ENCODE assay signal across 13 cellular contexts in the genomic region with DNA sequence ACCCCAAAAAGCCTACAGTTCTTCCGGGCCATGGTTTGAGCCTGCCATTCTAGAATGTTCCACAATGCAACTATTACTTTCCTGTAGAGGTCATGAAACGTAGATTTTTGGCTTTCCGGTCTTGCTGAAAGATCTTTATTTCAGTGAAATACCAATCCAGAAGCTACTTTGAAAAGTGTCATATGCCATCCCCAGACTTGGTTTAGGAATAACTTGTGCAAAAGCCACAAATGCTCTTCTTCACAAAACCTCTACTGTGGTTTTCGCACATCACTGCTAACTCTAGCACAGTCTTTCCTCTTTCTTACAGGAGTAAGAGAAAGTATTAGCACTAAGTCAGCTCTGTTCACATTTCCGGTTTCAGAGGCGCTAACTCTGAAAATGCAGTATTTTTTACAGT. TPM values are rescaled to one million over a fixed set of nuclear protein-coding genes. Genes with fewer than 3 reads are reported as not detected.
DNase-seq lines count a peak whose midpoint lies in the region; ATAC-seq, FAIRE-seq and TF ChIP-seq lines count a peak whose summit lies in the region.
"Had no signal": no experiment of that assay in that cellular context is flagged by ENCODE, and none has a peak within 500 bp of the region (broad histone marks: within the 10 kb centered on the region; RNA-seq: fewer than 3 reads in every experiment).

No MANE protein-coding gene starts in this region.

- H3K56ac ChIP-seq in H1 (replicated peaks; ENCODE audit: insufficient read length, low read depth, low read length): no peak overlapping the region

- no peaks in the 10 kb centered on the region for H3K23me2 ChIP-seq in H1 (ENCODE audit: low read depth, low read length)

- H2BK20ac ChIP-seq in H1 (ENCODE audit: low read length): no peak overlapping the region

- DNase-seq in GM20000 (ENCODE audit: low spot score) (peak; percentile 6), H1 (ENCODE audit: low read depth in 1 of 2, low spot score in 2 of 2) (no peak), substantia nigra (lab: John Stamatoyannopoulos, UW) (no peak), H7 (no peak), DMS 273 (lab: John Stamatoyannopoulos, UW; ENCODE audit: unreplicated experiment) (no peak)
- DNase-seq: DMS79 treated with DMSO at 0.1 percent for 48 hours, esophagus squamous epithelium, NCI-H69 had no signal

- H3K14ac ChIP-seq in H1 (ENCODE audit: insufficient read length): no peak overlapping the region

- H3K4ac ChIP-seq in H1 (replicated peaks; ENCODE audit: insufficient read length, low read depth, low read length): no peak overlapping the region

- no peak overlapping the region for H3K23ac ChIP-seq in H1 (ENCODE audit: insufficient read length)

- no peak for TF ChIP-seq EP300 in H1 (IDR thresholded peaks at IDR 0.05; ENCODE audit: borderline replicate concordance in 1 of 2, low read depth in 2 of 2, low read length in 2 of 2)

- H3K4me3 ChIP-seq in H1 (ENCODE audit: extremely low read depth in 1 of 4, insufficient read depth in 2 of 4, low read depth in 3 of 4, low read length in 4 of 4): no peak overlapping the region
- H3K4me3 ChIP-seq in H7 (ENCODE audit: insufficient read depth, low read depth, low read length): no peak overlapping the region
- H3K4me3 ChIP-seq: esophagus squamous epithelium had no signal

- no peaks in the 10 kb centered on the region for H3K9me3 ChIP-seq in H1 (ENCODE audit: insufficient read depth in 2 of 2, low read depth in 1 of 2, low read length in 1 of 2)
- H3K9me3 ChIP-seq: esophagus squamous epithelium had no signal

- H4K8ac ChIP-seq in H1 (ENCODE audit: extremely low read depth, insufficient read depth, low read length): no peak overlapping the region

- peaks cover 0 to 8% (median 4%) of the 10 kb centered on the region in 4 experiments; a peak in 5 of 7 replicates for H3K4me1 ChIP-seq in H1 (replicated peaks in 1 of 4; ENCODE audit: control insufficient read depth in 3 of 4, insufficient read depth in 4 of 4, low read length in 3 of 4)
- H3K4me1 ChIP-seq: esophagus squamous epithelium had no signal

- no peak overlapping the region for H3K9ac ChIP-seq in H1 (replicated peaks in 1 of 4; ENCODE audit: extremely low read depth in 1 of 4, low read depth in 3 of 4, low read length in 3 of 4)

- H2AFZ ChIP-seq in H1 (ENCODE audit: low read length): no peak overlapping the region

- H3K79me2 ChIP-seq in H1 (ENCODE audit: control insufficient read depth in 1 of 2, insufficient read depth in 2 of 2, low read length in 2 of 2): no peaks in the 10 kb centered on the region

- peak; percentile 91 for ATAC-seq in GM18498 (IDR thresholded peaks at IDR 0.05; ENCODE audit: unreplicated experiment)
- ATAC-seq in HG03565 (IDR thresholded peaks at IDR 0.05; ENCODE audit: unreplicated experiment): peak; percentile 64
- ATAC-seq in GM21526 (IDR thresholded peaks at IDR 0.05; ENCODE audit: low FRiP score, unreplicated experiment): no peak

- peak overlapping the region; percentile 34 for H2BK120ac ChIP-seq in H1 (replicated peaks; ENCODE audit: low read depth, low read length)

- H3K27ac ChIP-seq in H1 (ENCODE audit: low read depth, low read length) (no peak overlapping the region), substantia nigra (ENCODE audit: low read depth, low read length, poor library complexity, severe bottlenecking) (no peak overlapping the region)
- H3K27ac ChIP-seq: esophagus squamous epithelium had no signal

- H3K79me1 ChIP-seq in H1 (ENCODE audit: low read depth, low read length): no peaks in the 10 kb centered on the region

- FAIRE-seq in H1 (lab: Jason Lieb, UNC): no peak

- H2BK5ac ChIP-seq in H1 (ENCODE audit: low read depth, low read length): no peak overlapping the region

- no peak overlapping the region for H2BK15ac ChIP-seq in H1 (ENCODE audit: low read length)

- H3K36me3 ChIP-seq in H1 (ENCODE audit: control insufficient read depth in 2 of 4, insufficient read depth in 4 of 4, low read length in 3 of 4): no peaks in the 10 kb centered on the region
- H3K36me3 ChIP-seq in H7 (replicated peaks; ENCODE audit: control insufficient read depth, insufficient read depth, low read length): no peaks in the 10 kb centered on the region
- H3K36me3 ChIP-seq: esophagus squamous epithelium had no signal

- TF ChIP-seq CTCF in GM20000 (IDR thresholded peaks at IDR 0.05; ENCODE audit: extremely low read depth, missing control alignments) (no peak), H1 (IDR thresholded peaks at IDR 0.05; ENCODE audit: control extremely low read depth in 1 of 3, insufficient read depth in 1 of 3, low read depth in 1 of 3, low read length in 3 of 3) (no peak)

- POLR2A ChIA-PET in H1 (lab: Charles Lee; ENCODE audit: partially characterized antibody): no interaction called here

- 88% methylated on average over 6 of the region's 6 CpGs; no CpG with 5 or more reads in 1 of the 2 experiments for WGBS in H1 (ENCODE audit: extremely low coverage in 1 of 2, insufficient coverage in 1 of 2, insufficient read length in 1 of 2, insufficient replicate concordance in 2 of 2, low coverage in 1 of 2, low lambda C conversion rate in 2 of 2, missing lambda C conversion rate in 1 of 2), 2 experiments

- H3K4me2 ChIP-seq in H1 (ENCODE audit: insufficient read depth in 1 of 2, low read depth in 2 of 2, low read length in 2 of 2): no peak overlapping the region

- H2AK5ac ChIP-seq in H1 (ENCODE audit: low read depth, low read length): no peak overlapping the region

- H2BK12ac ChIP-seq in H1 (ENCODE audit: low read depth, low read length): no peak overlapping the region

- no peaks in the 10 kb centered on the region for H4K20me1 ChIP-seq in H1 (replicated peaks in 1 of 2; ENCODE audit: control insufficient read depth in 1 of 2, insufficient read depth in 2 of 2, low read length in 2 of 2)

- CTCF ChIA-PET in H1 (lab: Charles Lee; ENCODE audit: partially characterized antibody): interaction anchor here (1.0 kb wide), 1 partner anchor 8 kb away, joined by 3 read pairs; no protein-coding TSS in a partner anchor

- H3K18ac ChIP-seq in H1 (ENCODE audit: extremely low read depth, low read length): no peak overlapping the region

- H3K27me3 ChIP-seq in H1 (replicated peaks in 1 of 4; ENCODE audit: control insufficient read depth in 3 of 4, extremely low read depth in 1 of 4, insufficient read depth in 3 of 4, low read length in 3 of 4) (no peaks in the 10 kb centered on the region), H7 (ENCODE audit: control insufficient read depth, insufficient read depth, low read length) (no peaks in the 10 kb centered on the region)
- H3K27me3 ChIP-seq: esophagus squamous epithelium had no signal

- no peak overlapping the region for H4K91ac ChIP-seq in H1 (replicated peaks; ENCODE audit: insufficient read length, low read length)

- no peak overlapping the region for H4K5ac ChIP-seq in H1 (ENCODE audit: insufficient read length, low read depth, low read length)

- no peak for TF ChIP-seq POLR2A in H1 (IDR thresholded peaks at IDR 0.05; ENCODE audit: control extremely low read depth in 1 of 2, low read depth in 2 of 2, low read length in 2 of 2)

- TF ChIP-seq RAD21 in H1 (IDR thresholded peaks at IDR 0.05 in 1 of 2, conservative IDR thresholded peaks at IDR 0.05 in 1 of 2; ENCODE audit: low read depth in 2 of 2, low read length in 2 of 2): no peak

TF ChIP-seq in H1, 55 proteins besides CTCF, POLR2A, EP300 and RAD21:
- TF ChIP-seq ZNF274 (IDR thresholded peaks at IDR 0.05; ENCODE audit: borderline replicate concordance, extremely low read depth, low read length) (no peak), TCF12 (IDR thresholded peaks at IDR 0.05; ENCODE audit: low read depth, low read length) (no peak), BACH1 (IDR thresholded peaks at IDR 0.05; ENCODE audit: low read length) (no peak), RFX5 (IDR thresholded peaks at IDR 0.05; ENCODE audit: borderline replicate concordance, low read depth, low read length) (no peak), SIN3A (conservative IDR thresholded peaks at IDR 0.05 in 1 of 2, IDR thresholded peaks at IDR 0.05 in 1 of 2; ENCODE audit: low read depth in 1 of 2, low read length in 2 of 2) (no peak), FOSL1 (IDR thresholded peaks at IDR 0.05; ENCODE audit: insufficient read depth, low read depth, low read length) (no peak), NRF1 (IDR thresholded peaks at IDR 0.05; ENCODE audit: low read depth, low read length) (no peak), BCL11A (IDR thresholded peaks at IDR 0.05; ENCODE audit: low read depth in 2 of 2, low read length in 2 of 2) (no peak), SIX5 (IDR thresholded peaks at IDR 0.05; ENCODE audit: low read depth, low read length) (no peak)
- TF ChIP-seq, protein P1, sequence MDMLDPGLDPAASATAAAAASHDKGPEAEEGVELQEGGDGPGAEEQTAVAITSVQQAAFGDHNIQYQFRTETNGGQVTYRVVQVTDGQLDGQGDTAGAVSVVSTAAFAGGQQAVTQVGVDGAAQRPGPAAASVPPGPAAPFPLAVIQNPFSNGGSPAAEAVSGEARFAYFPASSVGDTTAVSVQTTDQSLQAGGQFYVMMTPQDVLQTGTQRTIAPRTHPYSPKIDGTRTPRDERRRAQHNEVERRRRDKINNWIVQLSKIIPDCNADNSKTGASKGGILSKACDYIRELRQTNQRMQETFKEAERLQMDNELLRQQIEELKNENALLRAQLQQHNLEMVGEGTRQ (IDR thresholded peaks at IDR 0.05; ENCODE audit: low read length): no peak

RNA-seq across cellular contexts. Expression of a gene that starts 12.7 kb away (rescaled TPM):
- not detected in 2 replicates for total RNA-seq in H1 (2021; fragmentation: NEBNext Ultra II Directional; extraction: Animal tissue kit (Norgen Biotek cat#: 25700))
- not detected in 2 replicates for polyA plus RNA-seq in H1 (2011; rRNA removed)
- polyA plus RNA-seq in H1 (2011; cell fraction: cytosol; rRNA removed): not detected
- polyA plus RNA-seq in H1 (2011; cell fraction: nucleus; rRNA removed): not detected
- polyA plus RNA-seq in H1 (2012, experiment 1 of 2): not detected in 4 replicates
- polyA plus RNA-seq in H1 (2012, experiment 2 of 2): not detected
- polyA plus RNA-seq in H1 (2013, experiment 1 of 2): not detected
- polyA plus RNA-seq in H1 (2013, experiment 2 of 2): not detected
- polyA minus RNA-seq in H1 (2011; rRNA and poly(A)+ RNA removed): not detected in 2 replicates
- polyA minus RNA-seq in H1 (2011; cell fraction: cytosol; rRNA and poly(A)+ RNA removed): not detected
- not detected for polyA minus RNA-seq in H1 (2011; cell fraction: nucleus; rRNA and poly(A)+ RNA removed)
- not detected in 2 replicates for total RNA-seq in H7 (2014; rRNA removed; shearing (Covaris generic))
- total RNA-seq: kidney epithelial cell, osteoblast had no signal
